In genomic region chrX:74924449-74925209, GRCh38 we compare ENCODE assay signal across 8 cellular contexts. TPM values are rescaled to one million over a fixed set of nuclear protein-coding genes. Genes with fewer than 3 reads are reported as not detected.
DNase-seq lines count a peak whose midpoint lies in the region; TF ChIP-seq lines count a peak whose summit lies in the region.

No MANE protein-coding gene starts in this region.

- no peaks in the 10 kb centered on the region for H3K36me3 ChIP-seq in HUES48 (ENCODE audit: control insufficient read depth, insufficient read depth, low read length)
- H3K36me3 ChIP-seq in liver (ENCODE audit: control insufficient read depth in 4 of 4, insufficient read depth in 3 of 4, low read depth in 1 of 4, low read length in 3 of 4): no peaks in the 10 kb centered on the region

- H3K9me3 ChIP-seq in HUES48 (ENCODE audit: control insufficient read depth, insufficient read depth, low read length) (peaks cover 41% of the 10 kb centered on the region), liver (ENCODE audit: control insufficient read depth in 4 of 4, low read length in 3 of 4) (no peaks in the 10 kb centered on the region)

- H3K27ac ChIP-seq in HUES48 (ENCODE audit: low read depth, low read length): no peak overlapping the region
- H3K27ac ChIP-seq in liver (ENCODE audit: low read depth in 1 of 2, low read length in 2 of 2): no peak overlapping the region

- H3K4me3 ChIP-seq in HUES48 (ENCODE audit: low read depth, low read length) (peak overlapping the region; percentile 61), choroid plexus epithelial cell (ENCODE audit: low read depth, low read length) (peak overlapping the region; percentile 35), liver (ENCODE audit: low read depth in 1 of 3, low read length in 3 of 3) (peak overlapping the region in 2 of 3 donors; percentile 37 to 45)

- H3K4me1 ChIP-seq in HUES48 (ENCODE audit: control insufficient read depth, insufficient read depth, low read length) (no peaks in the 10 kb centered on the region), liver (ENCODE audit: control insufficient read depth in 4 of 4, insufficient read depth in 4 of 4, low read length in 3 of 4) (peaks cover 2 to 9% (median 4%) of the 10 kb centered on the region in 4 donors)

- peak; percentile 45 for DNase-seq in DMS 273 treated with DMSO at 0.1 percent for 48 hours (lab: John Stamatoyannopoulos, UW)
- DNase-seq in GM20000 (ENCODE audit: low spot score): peak; percentile 46
- DNase-seq in T-helper 9 cell: peak; percentile 1
- peak; percentile 5 for DNase-seq in choroid plexus epithelial cell (ENCODE audit: low read depth)
- peak; percentile 0 for DNase-seq in stimulated activated CD8-positive, alpha-beta memory T cell treated with anti-CD3 and anti-CD28 coated beads, Interleukin-15, amount 100 ng/mL, for 24 hours (ENCODE audit: low read depth)
- DNase-seq in medulla oblongata (ENCODE audit: extremely low spot score): no peak

- 5% methylated on average over 79 of the region's 79 CpGs for WGBS in liver

- TF ChIP-seq RAD21 in liver (IDR thresholded peaks at IDR 0.05): no peak

- TF ChIP-seq CTCF in GM20000 (IDR thresholded peaks at IDR 0.05; ENCODE audit: extremely low read depth, missing control alignments): no peak
- TF ChIP-seq CTCF in choroid plexus epithelial cell (conservative IDR thresholded peaks at IDR 0.05; ENCODE audit: low read depth, low read length): no peak
- TF ChIP-seq CTCF in liver (IDR thresholded peaks at IDR 0.05; ENCODE audit: low read depth, low read length, missing input control): no peak

- H3K27me3 ChIP-seq in HUES48 (ENCODE audit: control insufficient read depth, insufficient read depth, low read length) (peaks cover 44% of the 10 kb centered on the region), liver (ENCODE audit: control insufficient read depth in 4 of 4, insufficient read depth in 4 of 4, low read length in 3 of 4) (peaks cover 0 to 11% (median 2%) of the 10 kb centered on the region in 4 donors)

- H3K9ac ChIP-seq in HUES48 (ENCODE audit: low read depth, low read length): no peak overlapping the region
- no peak overlapping the region for H3K9ac ChIP-seq in liver (ENCODE audit: low read depth in 1 of 2, low read length in 2 of 2)

TF ChIP-seq in liver, 16 proteins besides CTCF, POLR2A, EP300 and RAD21:
- TF ChIP-seq TAF1 (conservative IDR thresholded peaks at IDR 0.05) (no peak), YY1 (IDR thresholded peaks at IDR 0.05) (no peak), HNF4A (conservative IDR thresholded peaks at IDR 0.05) (no peak), RXRA (IDR thresholded peaks at IDR 0.05) (no peak), FOXA1 (IDR thresholded peaks at IDR 0.05) (no peak)

RNA-seq across cellular contexts. Expression of gene NEXMIF, which starts 0.6 kb away (rescaled TPM):
- total RNA-seq in liver: under 1 TPM; 0.08 to 0.42 TPM
- polyA plus RNA-seq in liver: under 1 TPM; 0.01 to 0.03 TPM
